ENCODE assay signal across 18 cellular contexts in the genomic region with DNA sequence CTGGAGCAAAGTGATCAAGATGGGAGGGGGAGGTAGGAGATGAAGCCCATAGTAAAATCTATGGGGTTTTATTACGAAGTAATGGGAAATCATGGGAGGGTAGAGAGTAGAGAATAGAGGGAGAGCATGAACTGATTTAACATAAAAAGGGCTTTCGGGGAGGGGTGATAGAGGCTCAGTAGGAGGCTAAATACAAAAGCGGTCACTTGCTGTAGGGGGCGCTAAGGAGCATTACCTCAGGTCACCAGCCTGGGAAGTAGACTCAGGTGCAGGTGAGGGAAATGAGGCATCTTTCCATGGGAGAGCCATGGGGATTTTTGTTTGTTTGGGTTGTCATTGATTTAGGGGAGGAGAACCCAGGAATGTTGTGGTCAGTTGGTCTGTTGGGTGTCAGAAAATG. TPM values are rescaled to one million over a fixed set of nuclear protein-coding genes. Genes with fewer than 3 reads are reported as not detected.
A peak's percentile ranks its signal among the peaks of the same experiment; 100 is the strongest.
DNase-seq lines count a peak whose midpoint lies in the region; FAIRE-seq and TF ChIP-seq lines count a peak whose summit lies in the region.
"Had no signal": no experiment of that assay in that cellular context is flagged by ENCODE, and none has a peak within 500 bp of the region (broad histone marks: within the 10 kb centered on the region; RNA-seq: fewer than 3 reads in every experiment).

No MANE protein-coding gene starts in this region.

- no peaks in the 10 kb centered on the region for H3K4me1 Mint-ChIP-seq in MCF 10A (ENCODE audit: insufficient read depth, unreplicated experiment)

- POLR2A ChIA-PET in MCF 10A (lab: Yijun Ruan, JAX), result no interaction called here

- FAIRE-seq in kidney (lab: Jason Lieb, UNC), result no peak
- FAIRE-seq: G401.6, pancreas had no signal

- H3K27ac ChIP-seq in breast epithelium, result no peak overlapping the region
- H3K27ac ChIP-seq in brain microvascular endothelial cell, result no peak overlapping the region
- H3K27ac ChIP-seq in tibial nerve, result no peak overlapping the region
- no peak overlapping the region for H3K27ac ChIP-seq in kidney (ENCODE audit: low read depth in 2 of 2, low read length in 2 of 2)
- H3K27ac ChIP-seq: BLaER1 treated with 17β-estradiol and CSF1 and Interleukin-3, amounts not matched to agents 10 nM and 100 nM; pancreas; SJCRH30 had no signal

- H3K9me3 ChIP-seq in breast epithelium, result no peaks in the 10 kb centered on the region
- no peaks in the 10 kb centered on the region for H3K9me3 ChIP-seq in tibial nerve
- H3K9me3 ChIP-seq in kidney (ENCODE audit: control insufficient read depth in 1 of 2, low read length in 2 of 2), result no peaks in the 10 kb centered on the region
- H3K9me3 ChIP-seq: BLaER1 treated with 17β-estradiol and CSF1 and Interleukin-3, amounts not matched to agents 10 nM and 100 nM; pancreas; SJCRH30 had no signal

- TF ChIP-seq CTCF in MCF 10A (IDR thresholded peaks at IDR 0.05; ENCODE audit: unreplicated experiment), result peak; percentile 18
- no peak for TF ChIP-seq CTCF in breast epithelium (IDR thresholded peaks at IDR 0.05)
- peak; percentile 34 for TF ChIP-seq CTCF in HFF-Myc (IDR thresholded peaks at IDR 0.05; ENCODE audit: low read depth, low read length, missing control alignments)
- TF ChIP-seq CTCF in brain microvascular endothelial cell (IDR thresholded peaks at IDR 0.05; ENCODE audit: low read depth, low read length, missing control alignments), result peak; percentile 15
- TF ChIP-seq CTCF in tibial nerve (IDR thresholded peaks at IDR 0.05), result no peak
- no peak for TF ChIP-seq CTCF in kidney (IDR thresholded peaks at IDR 0.05; ENCODE audit: borderline replicate concordance, extremely low read depth, insufficient read depth)

- WGBS in tibial nerve, 2 donors, result 38 to 47% methylated on average over 4 of the region's 4 CpGs

- TF ChIP-seq POLR2A in breast epithelium (IDR thresholded peaks at IDR 0.05) (no peak), tibial nerve (IDR thresholded peaks at IDR 0.05) (no peak)

- no TSS peak for BruUV-seq in MCF 10A (replicated peaks; lab: Mats Ljungman, UMichigan)

- DNase-seq in MCF 10A (ENCODE audit: unreplicated experiment) (no peak), breast epithelium (ENCODE audit: low spot score in 2 of 2) (no peak), HFF-Myc (ENCODE audit: extremely low read depth, low read depth) (no peak), brain microvascular endothelial cell (no peak), NCI-H524 (lab: John Stamatoyannopoulos, UW) (no peak), tibial nerve (ENCODE audit: low spot score in 2 of 2) (no peak), kidney (no peak)
- DNase-seq in stimulated activated CD8-positive, alpha-beta memory T cell treated with anti-CD3 and anti-CD28 coated beads, Interleukin-4, amount 100 ng/mL, for 48 hours, result peak; percentile 64
- DNase-seq: activated effector memory CD4-positive, alpha-beta T cell treated with Interleukin-2 at 50 U/mL for 16 hours; caudate nucleus; hypothalamus; NCI-H226; pancreas; SJCRH30 had no signal

- no peak overlapping the region for H3K9ac ChIP-seq in kidney (ENCODE audit: low read length in 2 of 2)
- H3K9ac ChIP-seq: BLaER1 treated with 17β-estradiol and CSF1 and Interleukin-3, amounts not matched to agents 10 nM and 100 nM had no signal

- intact Hi-C loops in MCF 10A (cut with micrococcal nuclease) (no loop called here), breast epithelium (cut with DNase I; ENCODE audit: low total_unique reads) (no loop called here), kidney (cut with DNase I) (no loop called here)

- H3K27me3 Mint-ChIP-seq in MCF 10A (ENCODE audit: insufficient read depth, unreplicated experiment), result peaks cover 7% of the 10 kb centered on the region

- H3K36me3 ChIP-seq in breast epithelium (no peaks in the 10 kb centered on the region), brain microvascular endothelial cell (replicated peaks) (no peaks in the 10 kb centered on the region), tibial nerve (no peaks in the 10 kb centered on the region), kidney (ENCODE audit: control insufficient read depth in 1 of 2, insufficient read depth in 2 of 2, low read length in 2 of 2) (no peaks in the 10 kb centered on the region)
- H3K36me3 ChIP-seq: BLaER1 treated with 17β-estradiol and CSF1 and Interleukin-3, amounts not matched to agents 10 nM and 100 nM; pancreas; SJCRH30 had no signal

- H3K27ac Mint-ChIP-seq in MCF 10A (ENCODE audit: low read depth, unreplicated experiment), result no peak overlapping the region

- H3K4me3 Mint-ChIP-seq in MCF 10A (ENCODE audit: unreplicated experiment), result no peak overlapping the region

- no peaks in the 10 kb centered on the region for H3K36me3 Mint-ChIP-seq in MCF 10A (ENCODE audit: insufficient read depth, unreplicated experiment)

- H3K4me1 ChIP-seq in breast epithelium, result no peaks in the 10 kb centered on the region
- H3K4me1 ChIP-seq in tibial nerve, result no peaks in the 10 kb centered on the region
- no peaks in the 10 kb centered on the region for H3K4me1 ChIP-seq in kidney (ENCODE audit: control insufficient read depth in 1 of 2, insufficient read depth in 1 of 2, low read depth in 1 of 2, low read length in 2 of 2)
- H3K4me1 ChIP-seq: BLaER1 treated with 17β-estradiol and CSF1 and Interleukin-3, amounts not matched to agents 10 nM and 100 nM; pancreas; SJCRH30 had no signal

- in situ Hi-C loops in brain microvascular endothelial cell (cut with HindIII; ENCODE audit: low pct_ligation_motif_present, low sequenced_read_pairs), result no loop called here

- H3K27me3 ChIP-seq in breast epithelium (no peaks in the 10 kb centered on the region), brain microvascular endothelial cell (replicated peaks) (no peaks in the 10 kb centered on the region), tibial nerve (no peaks in the 10 kb centered on the region)
- H3K27me3 ChIP-seq: BLaER1 treated with 17β-estradiol and CSF1 and Interleukin-3, amounts not matched to agents 10 nM and 100 nM; pancreas had no signal

- H3K9me3 Mint-ChIP-seq in MCF 10A (ENCODE audit: unreplicated experiment), result no peaks in the 10 kb centered on the region

- no peak for TF ChIP-seq EP300 in tibial nerve (IDR thresholded peaks at IDR 0.05)

- H3K4me3 ChIP-seq in breast epithelium, result no peak overlapping the region
- no peak overlapping the region for H3K4me3 ChIP-seq in HFF-Myc (replicated peaks; ENCODE audit: low read depth, low read length)
- no peak overlapping the region for H3K4me3 ChIP-seq in brain microvascular endothelial cell (ENCODE audit: low read depth, low read length)
- H3K4me3 ChIP-seq in tibial nerve, result no peak overlapping the region
- H3K4me3 ChIP-seq in kidney (ENCODE audit: low read length in 2 of 2), result no peak overlapping the region
- H3K4me3 ChIP-seq: BLaER1 treated with 17β-estradiol and CSF1 and Interleukin-3, amounts not matched to agents 10 nM and 100 nM; pancreas; SJCRH30 had no signal

- CTCF ChIA-PET in MCF 10A (lab: Yijun Ruan, JAX), result interaction anchor here (1.1 kb wide), 1 partner anchor 142 kb away, joined by 3 read pairs; no protein-coding TSS in a partner anchor

RNA-seq across cellular contexts. Expression of gene KRTDAP, which starts 14.1 kb away (rescaled TPM):
- total RNA-seq in MCF 10A (2022) (not detected in 2 replicates), breast epithelium (not detected), tibial nerve (not detected), kidney (not detected)
- not detected for polyA plus RNA-seq in kidney (ENCODE audit: insufficient read depth, low read depth, low replicate concordance)
- total RNA-seq: M059J, mesenteric fat pad, SJCRH30 had no signal

RNA-seq across cellular contexts. Expression of gene FFAR2, which starts 28.1 kb away (rescaled TPM):
- total RNA-seq in MCF 10A (2022) (not detected in 2 replicates), breast epithelium (under 1 TPM in 1 of 3 donors, not detected in 2; 0.15 TPM), tibial nerve (under 1 TPM in 1 of 4 donors, not detected in 3; 0.22 TPM), kidney (0.22 TPM)
- not detected for polyA plus RNA-seq in kidney (ENCODE audit: insufficient read depth, low read depth, low replicate concordance)
- total RNA-seq: M059J, SJCRH30 had no signal

RNA-seq across cellular contexts. Expression of gene DMKN, which starts 37.3 kb away (rescaled TPM):
- total RNA-seq in MCF 10A (2022) (86.2 and 90.7 TPM in 2 replicates), breast epithelium (100 to 1,000 TPM in 1 of 3 donors, 10 to 100 TPM in 1, under 1 TPM in 1; 0.96 to 135 (median 61.0) TPM), tibial nerve (10 to 100 TPM in 3 of 4 donors, 1 to 10 TPM in 1; 8.2 to 33.5 (median 26.5) TPM), kidney (150 TPM)
- polyA plus RNA-seq in kidney (ENCODE audit: insufficient read depth, low read depth, low replicate concordance), result 137 TPM
- total RNA-seq: SJCRH30 had no signal

RNA-seq across cellular contexts. Expression of gene SBSN, which starts 52.0 kb away (rescaled TPM):
- total RNA-seq in MCF 10A (2022) (0.61 TPM in 1 of 2 replicates, not detected in the other), breast epithelium (not detected), tibial nerve (not detected), kidney (not detected)
- polyA plus RNA-seq in kidney (ENCODE audit: insufficient read depth, low read depth, low replicate concordance), result not detected
- total RNA-seq: mesenteric fat pad, pancreas, SJCRH30 had no signal

RNA-seq across cellular contexts. Expression of gene GAPDHS, which starts 57.1 kb away (rescaled TPM):
- total RNA-seq in MCF 10A (2022) (not detected in 2 replicates), breast epithelium (not detected), tibial nerve (not detected), kidney (not detected)
- polyA plus RNA-seq in kidney (ENCODE audit: insufficient read depth, low read depth, low replicate concordance), result not detected
- total RNA-seq: M059J, mesenteric fat pad, pancreas, SJCRH30 had no signal
- polyA plus RNA-seq: pancreas had no signal

Comparison
In these comparisons a context has a peak if more than half of its experiments do, and no peak if none do; other contexts are left out.
1. CTCF ChIP-seq: peak in MCF 10A (single experiment), HFF-Myc (single experiment) and brain microvascular endothelial cell (single experiment); none in breast epithelium (0 of 3), tibial nerve (0 of 5) and kidney (single experiment).